In the genomic region with DNA sequence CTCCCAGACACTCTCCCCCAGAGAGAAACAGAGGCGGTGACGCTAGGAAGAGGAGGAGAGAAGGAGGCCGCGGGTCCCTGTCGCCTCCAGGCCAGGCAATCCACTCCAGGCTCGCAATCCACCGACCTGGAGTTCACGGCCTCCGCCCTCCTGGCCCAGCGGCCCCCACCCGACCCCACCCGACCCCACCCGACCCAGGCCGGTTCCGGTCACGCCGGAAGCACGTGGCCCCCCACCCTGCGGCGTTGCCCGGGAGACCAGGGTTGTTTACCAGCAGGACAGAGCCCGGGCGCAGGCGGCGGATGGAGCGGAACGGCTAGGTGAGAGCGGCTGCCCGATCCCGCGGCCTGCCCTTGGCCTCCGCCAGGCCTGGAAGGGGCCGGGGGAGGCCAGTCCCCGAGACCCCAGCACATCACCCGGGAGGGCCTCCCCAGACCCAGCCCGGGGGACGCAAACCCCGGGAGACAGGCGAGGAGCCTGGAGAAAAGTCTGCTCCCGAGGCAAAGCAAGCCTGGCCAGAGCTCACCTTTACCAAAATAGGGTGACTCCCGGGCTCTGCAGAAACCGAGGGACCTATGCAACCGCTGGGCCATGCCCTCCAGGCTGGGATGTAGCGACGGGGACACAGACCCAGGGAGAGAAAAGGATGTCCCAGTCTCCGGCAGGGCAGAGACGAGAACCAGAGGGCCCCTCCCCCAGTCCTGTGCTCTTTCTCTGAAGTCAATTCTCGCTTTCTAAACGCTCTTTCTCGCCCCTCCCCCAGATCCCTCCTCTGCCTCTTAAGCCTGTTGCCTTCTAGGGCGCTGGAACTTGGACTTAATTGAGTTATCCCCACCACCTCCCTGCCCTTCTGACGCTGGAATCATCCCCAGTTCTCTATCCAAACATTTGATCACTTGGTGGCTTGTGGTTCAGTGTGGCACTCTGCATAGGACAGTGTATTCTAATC, we compare ENCODE assay signal across 9 cellular contexts. TPM values are rescaled to one million over a fixed set of nuclear protein-coding genes. Genes with fewer than 3 reads are reported as not detected.
DNase-seq lines count a peak whose midpoint lies in the region; ATAC-seq and TF ChIP-seq lines count a peak whose summit lies in the region.
"Had no signal": no experiment of that assay in that cellular context is flagged by ENCODE, and none has a peak within 500 bp of the region (broad histone marks: within the 10 kb centered on the region; RNA-seq: fewer than 3 reads in every experiment).

A gene with protein sequence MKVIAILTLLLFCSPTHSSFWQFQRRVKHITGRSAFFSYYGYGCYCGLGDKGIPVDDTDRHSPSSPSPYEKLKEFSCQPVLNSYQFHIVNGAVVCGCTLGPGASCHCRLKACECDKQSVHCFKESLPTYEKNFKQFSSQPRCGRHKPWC (minus strand): TSS at position 685 of the 949 bp plus-strand sequence. CDS start 9,155 bp downstream, outside the sequence.
A gene with protein sequence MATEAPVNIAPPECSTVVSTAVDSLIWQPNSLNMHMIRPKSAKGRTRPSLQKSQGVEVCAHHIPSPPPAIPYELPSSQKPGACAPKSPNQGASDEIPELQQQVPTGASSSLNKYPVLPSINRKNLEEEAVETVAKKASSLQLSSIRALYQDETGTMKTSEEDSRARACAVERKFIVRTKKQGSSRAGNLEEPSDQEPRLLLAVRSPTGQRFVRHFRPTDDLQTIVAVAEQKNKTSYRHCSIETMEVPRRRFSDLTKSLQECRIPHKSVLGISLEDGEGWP (plus strand): TSS at position 263 of the 949 bp plus-strand sequence. CDS start 4,466 bp downstream, outside the sequence.

- H2AK5ac ChIP-seq in mesenchymal stem cell (ENCODE audit: low read length, severe bottlenecking), result no peak within 1 kb of the TSS

- ATAC-seq in HG03432 (IDR thresholded peaks at IDR 0.05; ENCODE audit: unreplicated experiment), result no peak
- ATAC-seq in GM21723 (IDR thresholded peaks at IDR 0.05; ENCODE audit: unreplicated experiment), result no peak
- ATAC-seq: HCT116 had no signal

- H2BK15ac ChIP-seq in mesenchymal stem cell (ENCODE audit: low read depth, poor library complexity, severe bottlenecking), result no peak within 1 kb of the TSS

- H3K4ac ChIP-seq in mesenchymal stem cell (ENCODE audit: low read depth in 1 of 2, low read length in 2 of 2), result no peak within 1 kb of the TSS

- in situ Hi-C loops in GM13977 (cut with MboI; ENCODE audit: low pct_unique_long_range_greater_than_20kb, low sequenced_read_pairs, unreplicated experiment), result no loop called here
- in situ Hi-C loops in brain microvascular endothelial cell (cut with HindIII; ENCODE audit: low pct_ligation_motif_present, low sequenced_read_pairs), result no loop called here

- peak within 1 kb of the TSS; percentile 4 for H4K8ac ChIP-seq in mesenchymal stem cell (ENCODE audit: low read length)

- H3K27ac ChIP-seq in VCaP (peak within 1 kb of the TSS; percentile 55), brain microvascular endothelial cell (no peak within 1 kb of the TSS), mesenchymal stem cell (ENCODE audit: low read length, poor library complexity, severe bottlenecking) (no peak within 1 kb of the TSS)

- peak within 1 kb of the TSS in 1 of 2 experiments; percentile 22 for H3K18ac ChIP-seq in mesenchymal stem cell (ENCODE audit: low read depth in 1 of 2, low read length in 2 of 2)

- H3K27me3 ChIP-seq in brain microvascular endothelial cell (replicated peaks) (peaks cover 32% of the 10 kb centered on the region), mesenchymal stem cell (ENCODE audit: control insufficient read depth in 1 of 2, insufficient read depth in 1 of 2, low read length in 2 of 2) (peaks cover 77 to 92% of the 10 kb centered on the region in 2 experiments)

- no peak within 1 kb of the TSS for H2AFZ ChIP-seq in mesenchymal stem cell (ENCODE audit: low read depth, low read length)

- H4K91ac ChIP-seq in mesenchymal stem cell (ENCODE audit: low read length), result no peak within 1 kb of the TSS

- no peaks in the 10 kb centered on the region for H3K9me3 ChIP-seq in mesenchymal stem cell (ENCODE audit: control insufficient read depth, low read length)

- no peak within 1 kb of the TSS for H3K23ac ChIP-seq in mesenchymal stem cell (ENCODE audit: low read length in 2 of 2)

- WGBS in mesenchymal stem cell, result 1% methylated on average over 37 of the region's 52 CpGs

- no peaks in the 10 kb centered on the region for H3K36me3 ChIP-seq in brain microvascular endothelial cell (replicated peaks)
- H3K36me3 ChIP-seq in mesenchymal stem cell (ENCODE audit: control insufficient read depth in 1 of 2, insufficient read depth in 2 of 2, low read depth in 1 of 2, low read length in 2 of 2), result no peaks in the 10 kb centered on the region

- peak within 1 kb of the TSS in 1 of 2 experiments; percentile 28 for H3K14ac ChIP-seq in mesenchymal stem cell (ENCODE audit: low read length in 2 of 2)

- peaks cover 4% of the 10 kb centered on the region for H3K4me1 ChIP-seq in mesenchymal stem cell (ENCODE audit: control insufficient read depth, insufficient read depth, low read depth, low read length)

- H3K9ac ChIP-seq in mesenchymal stem cell (ENCODE audit: low read length), result peak within 1 kb of the TSS; percentile 82

- no peak within 1 kb of the TSS for H2BK120ac ChIP-seq in mesenchymal stem cell (ENCODE audit: low read depth, low read length)

- H2BK12ac ChIP-seq in mesenchymal stem cell (ENCODE audit: low read length in 2 of 2), result no peak within 1 kb of the TSS

- H2BK5ac ChIP-seq in mesenchymal stem cell (ENCODE audit: low read depth, low read length, poor library complexity, severe bottlenecking), result no peak within 1 kb of the TSS

- no peaks in the 10 kb centered on the region for H3K79me1 ChIP-seq in mesenchymal stem cell (replicated peaks; ENCODE audit: low read length, poor library complexity, severe bottlenecking)

- no peak for TF ChIP-seq CTCF in GM13977 (IDR thresholded peaks at IDR 0.05; ENCODE audit: extremely low read depth, insufficient read depth, missing control alignments)
- no peak for TF ChIP-seq CTCF in VCaP (conservative IDR thresholded peaks at IDR 0.05)
- no peak for TF ChIP-seq CTCF in brain microvascular endothelial cell (IDR thresholded peaks at IDR 0.05; ENCODE audit: low read depth, low read length, missing control alignments)

- peak within 1 kb of the TSS; percentile 3 for H3K4me3 ChIP-seq in brain microvascular endothelial cell (ENCODE audit: low read depth, low read length)
- peak within 1 kb of the TSS in 1 of 2 experiments; percentile 54 for H3K4me3 ChIP-seq in mesenchymal stem cell (ENCODE audit: insufficient read depth in 1 of 2, low read depth in 1 of 2, low read length in 2 of 2)

- H3K4me2 ChIP-seq in mesenchymal stem cell (ENCODE audit: low read length, poor library complexity, severe bottlenecking), result peak within 1 kb of the TSS; percentile 42

- DNase-seq in GM13977 (ENCODE audit: low spot score) (peak; percentile 69), brain microvascular endothelial cell (no peak), mesenchymal stem cell (peak; percentile 11), inferior parietal cortex (ENCODE audit: extremely low spot score) (no peak)
- peak; percentile 52 to 57 for DNase-seq in stimulated activated CD8-positive, alpha-beta memory T cell treated with anti-CD3 and anti-CD28 coated beads, Interleukin-2, amount 100 ng/mL, for 48 hours (ENCODE audit: low read depth in 2 of 2)

RNA-seq across cellular contexts. Expression of the first gene that starts in this region (rescaled TPM):
- polyA plus RNA-seq in mesenchymal stem cell (2013, experiment 1 of 2), result not detected
- not detected for polyA plus RNA-seq in mesenchymal stem cell (2013, experiment 2 of 2)

RNA-seq across cellular contexts. Expression of the second gene that starts in this region (rescaled TPM):
- 0.03 TPM for polyA plus RNA-seq in mesenchymal stem cell (2013, experiment 1 of 2)
- 0.03 TPM for polyA plus RNA-seq in mesenchymal stem cell (2013, experiment 2 of 2)

Comparison
In these comparisons a context has a peak if more than half of its experiments do, and no peak if none do; other contexts are left out.
1. DNase-seq: peak in GM13977 (single experiment), mesenchymal stem cell (single experiment) and stimulated activated CD8-positive, alpha-beta memory T cell treated with anti-CD3 and anti-CD28 coated beads, Interleukin-2, amount 100 ng/mL, for 48 hours (2 of 2); none in brain microvascular endothelial cell (single experiment) and inferior parietal cortex (single experiment).